8 cellular contexts compared by ENCODE assay signal in the genomic region with DNA sequence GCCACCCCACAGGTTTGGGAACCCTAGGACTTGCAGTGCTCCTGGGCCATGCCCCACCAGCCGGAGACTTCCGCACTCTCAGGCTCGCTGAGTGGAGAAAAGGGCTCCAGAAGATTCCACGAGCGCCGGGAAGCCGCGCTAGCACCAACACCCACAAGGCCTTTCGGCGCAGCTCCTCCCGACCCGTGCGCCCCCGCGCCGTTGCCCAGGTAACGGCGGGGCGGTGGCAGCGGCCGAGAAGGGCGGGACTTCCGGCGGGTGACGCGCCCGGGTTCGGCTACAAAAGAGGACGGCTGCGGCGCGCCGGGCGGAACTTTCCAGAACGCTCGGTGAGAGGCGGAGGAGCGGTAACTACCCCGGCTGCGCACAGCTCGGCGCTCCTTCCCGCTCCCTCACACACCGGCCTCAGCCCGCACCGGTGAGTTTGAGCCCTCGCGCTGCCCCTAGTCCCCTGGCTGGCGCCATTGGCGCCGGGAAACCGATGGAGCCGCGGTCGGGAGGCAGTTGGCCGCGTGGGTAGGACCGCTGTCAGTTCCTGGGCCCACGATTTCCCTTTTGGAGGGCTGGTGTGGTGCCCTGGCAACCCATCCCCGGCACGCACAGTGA. TPM values are rescaled to one million over a fixed set of nuclear protein-coding genes. Genes with fewer than 3 reads are reported as not detected.
DNase-seq lines count a peak whose midpoint lies in the region; ATAC-seq and TF ChIP-seq lines count a peak whose summit lies in the region.

TSS of gene DNAJA1 (plus strand) at position 308 of the 606 bp plus-strand sequence. CDS start 1,212 bp downstream, outside the sequence.

- peak within 1 kb of the TSS; percentile 96 for H3K23ac ChIP-seq in neuronal stem cell (ENCODE audit: low read depth, low read length, poor library complexity)

- peak within 1 kb of the TSS; percentile 85 for H2BK120ac ChIP-seq in neuronal stem cell (ENCODE audit: low read depth, low read length)

- DNase-seq in GDM1 (lab: John Stamatoyannopoulos, UW) (peak; percentile 94), HAP-1 (ENCODE audit: low spot score in 2 of 2) (peak; percentile 85 to 93), MG63 (peak; percentile 87), SJSA1 (ENCODE audit: low read depth in 1 of 2, low spot score in 2 of 2) (peak; percentile 83 to 88), foreskin keratinocyte (peak; percentile 77 to 88), neuronal stem cell (ENCODE audit: low spot score) (peak; percentile 91)
- peak; percentile 92 for DNase-seq in activated gamma-delta T cell treated with anti-CD3 and anti-CD28 coated beads, Interleukin-2, amount 50 U/mL, for 16 hours (ENCODE audit: low read depth)

- H3K4me1 ChIP-seq in HAP-1 (peaks cover 23% of the 10 kb centered on the region), SJSA1 (replicated peaks) (peaks cover 5% of the 10 kb centered on the region), foreskin keratinocyte (peaks cover 28% of the 10 kb centered on the region), neuronal stem cell (ENCODE audit: control insufficient read depth in 2 of 2, insufficient read depth in 1 of 2, low read depth in 1 of 2, low read length in 2 of 2) (peaks cover 3 to 4% of the 10 kb centered on the region in 2 donors), subcutaneous abdominal adipose tissue (ENCODE audit: control insufficient read depth in 5 of 5, insufficient read depth in 5 of 5, low read length in 5 of 5) (peaks cover 3 to 57% (median 48%) of the 10 kb centered on the region in 5 donors)

- H2BK15ac ChIP-seq in neuronal stem cell (ENCODE audit: low read length): peak within 1 kb of the TSS; percentile 84

- H3K27me3 ChIP-seq in HAP-1 (ENCODE audit: low read depth): no peaks in the 10 kb centered on the region
- no peaks in the 10 kb centered on the region for H3K27me3 ChIP-seq in MG63
- H3K27me3 ChIP-seq in SJSA1 (replicated peaks): no peaks in the 10 kb centered on the region
- no peaks in the 10 kb centered on the region for H3K27me3 ChIP-seq in foreskin keratinocyte
- no peaks in the 10 kb centered on the region for H3K27me3 ChIP-seq in neuronal stem cell (ENCODE audit: control insufficient read depth in 3 of 3, insufficient read depth in 3 of 3, low read depth in 1 of 3, low read length in 3 of 3)
- no peaks in the 10 kb centered on the region for H3K27me3 ChIP-seq in subcutaneous abdominal adipose tissue (ENCODE audit: control insufficient read depth in 5 of 5, insufficient read depth in 4 of 5, low read length in 5 of 5)

- H4K91ac ChIP-seq in neuronal stem cell (ENCODE audit: low read depth, low read length, poor library complexity): no peak within 1 kb of the TSS

- peak within 1 kb of the TSS; percentile 99 for H2AK5ac ChIP-seq in neuronal stem cell (ENCODE audit: low read depth, low read length)

- in situ Hi-C loops in HAP-1 (cut with MboI; ENCODE audit: low sequenced_read_pairs): no loop called here

- H3K9ac ChIP-seq in neuronal stem cell (ENCODE audit: low read depth, low read length, poor library complexity) (peak within 1 kb of the TSS; percentile 99), subcutaneous abdominal adipose tissue (ENCODE audit: low read length in 5 of 5) (peak within 1 kb of the TSS; percentile 97 to 100 (median 100))

- H2AFZ ChIP-seq in neuronal stem cell (ENCODE audit: low read length): peak within 1 kb of the TSS; percentile 97

- H2BK5ac ChIP-seq in neuronal stem cell (ENCODE audit: low read length): peak within 1 kb of the TSS; percentile 93

- peaks cover 48% of the 10 kb centered on the region for H3K36me3 ChIP-seq in HAP-1 (replicated peaks)
- H3K36me3 ChIP-seq in MG63: peaks cover 50% of the 10 kb centered on the region
- H3K36me3 ChIP-seq in SJSA1: peaks cover 49% of the 10 kb centered on the region
- peaks cover 14 to 74% of the 10 kb centered on the region in 2 donors for H3K36me3 ChIP-seq in neuronal stem cell (replicated peaks in 1 of 2; ENCODE audit: control insufficient read depth in 2 of 2, insufficient read depth in 2 of 2, low read length in 2 of 2)
- H3K36me3 ChIP-seq in subcutaneous abdominal adipose tissue (ENCODE audit: control insufficient read depth in 5 of 5, insufficient read depth in 5 of 5, low read length in 5 of 5): peaks cover 2 to 35% (median 11%) of the 10 kb centered on the region in 5 donors

- peak within 1 kb of the TSS; percentile 63 for H3K14ac ChIP-seq in neuronal stem cell (ENCODE audit: low read length)

- no peak for TF ChIP-seq CTCF in foreskin keratinocyte (conservative IDR thresholded peaks at IDR 0.05)

- peak within 1 kb of the TSS; percentile 90 for H3K4me2 ChIP-seq in neuronal stem cell (ENCODE audit: insufficient read depth, low read length, poor library complexity, severe bottlenecking)

- H2BK12ac ChIP-seq in neuronal stem cell (ENCODE audit: low read length): peak within 1 kb of the TSS; percentile 77

- peak within 1 kb of the TSS; percentile 88 for H4K8ac ChIP-seq in neuronal stem cell (ENCODE audit: low read depth, low read length)

- H3K27ac ChIP-seq in SJSA1 (peak within 1 kb of the TSS; percentile 97), foreskin keratinocyte (peak within 1 kb of the TSS; percentile 72), neuronal stem cell (replicated peaks; ENCODE audit: low read length) (peak within 1 kb of the TSS; percentile 92), subcutaneous abdominal adipose tissue (ENCODE audit: low read depth, low read length) (peak within 1 kb of the TSS; percentile 100)

- peak; percentile 89 for ATAC-seq in foreskin keratinocyte

- peak within 1 kb of the TSS; percentile 17 for H3K4ac ChIP-seq in neuronal stem cell (ENCODE audit: low read length)

- WGBS in neuronal stem cell (ENCODE audit: extremely low coverage in 2 of 2, insufficient read length in 2 of 2, insufficient replicate concordance in 1 of 2), 2 donors: no CpG with 5 or more reads among the region's 61 CpGs

- no peaks in the 10 kb centered on the region for H3K9me3 ChIP-seq in HAP-1
- no peaks in the 10 kb centered on the region for H3K9me3 ChIP-seq in MG63
- H3K9me3 ChIP-seq in SJSA1 (replicated peaks): no peaks in the 10 kb centered on the region
- no peaks in the 10 kb centered on the region for H3K9me3 ChIP-seq in neuronal stem cell (replicated peaks in 1 of 2; ENCODE audit: control insufficient read depth in 2 of 2, insufficient read depth in 1 of 2, low read depth in 1 of 2, low read length in 2 of 2)
- H3K9me3 ChIP-seq in subcutaneous abdominal adipose tissue (ENCODE audit: control insufficient read depth in 5 of 5, low read length in 5 of 5): no peaks in the 10 kb centered on the region

- peak within 1 kb of the TSS; percentile 100 for H3K18ac ChIP-seq in neuronal stem cell (ENCODE audit: low read length)

- H3K79me1 ChIP-seq in neuronal stem cell (ENCODE audit: low read depth, low read length): peaks cover 3% of the 10 kb centered on the region

- H3K4me3 ChIP-seq in HAP-1: peak within 1 kb of the TSS; percentile 100
- peak within 1 kb of the TSS; percentile 98 for H3K4me3 ChIP-seq in MG63
- H3K4me3 ChIP-seq in SJSA1: peak within 1 kb of the TSS; percentile 97
- peak within 1 kb of the TSS; percentile 96 to 100 for H3K4me3 ChIP-seq in neuronal stem cell (ENCODE audit: low read length in 2 of 2)
- H3K4me3 ChIP-seq in subcutaneous abdominal adipose tissue (ENCODE audit: low read depth in 1 of 5, low read length in 5 of 5): peak within 1 kb of the TSS; percentile 94 to 100 (median 99)

RNA-seq across cellular contexts. Expression of gene DNAJA1, which starts in this region (rescaled TPM):
- total RNA-seq in MG63 (2014; rRNA removed; shearing (Covaris generic); ENCODE audit: low replicate concordance): 152 and 177 TPM in 2 replicates
- 142 and 143 TPM in 2 replicates for total RNA-seq in SJSA1 (2014; rRNA removed; shearing (Covaris generic))
- total RNA-seq in foreskin keratinocyte: 137 and 170 TPM in 2 replicates
- 116 and 146 TPM in 2 replicates for polyA plus RNA-seq in foreskin keratinocyte
- polyA plus RNA-seq in neuronal stem cell (2013, experiment 1 of 2): 153 TPM
- 152 TPM for polyA plus RNA-seq in neuronal stem cell (2013, experiment 2 of 2)

Comparison
In these comparisons a context has a peak if more than half of its experiments do, and no peak if none do; other contexts are left out.
1. Peak in every context shown above with its lines: DNase-seq, ATAC-seq, H3K4me3 ChIP-seq and H3K27ac ChIP-seq.